36 cellular contexts compared by ENCODE assay signal in genomic region chr15:52146261-52146660, GRCh38. TPM values are rescaled to one million over a fixed set of nuclear protein-coding genes. Genes with fewer than 3 reads are reported as not detected.
"Had no signal": no experiment of that assay in that cellular context is flagged by ENCODE, and none has a peak within 500 bp of the region (broad histone marks: within the 10 kb centered on the region; RNA-seq: fewer than 3 reads in every experiment).

No MANE protein-coding gene starts in this region.

- H3K27ac ChIP-seq: ascending aorta, body of pancreas, brain microvascular endothelial cell, breast epithelium, VCaP had no signal

- H3K9me3 Mint-ChIP-seq: activated B cell treated with CpG ODN at 0.5 μM for 24 hours; activated CD4-positive, alpha-beta memory T cell treated with anti-CD3 and anti-CD28 coated beads, Interleukin-2, amount 10 ng/mL, durations not matched to agents 7 days and 5 days; activated CD4-positive, alpha-beta T cell treated with anti-CD3 and anti-CD28 coated beads, Interleukin-2, amount 10 ng/mL, durations not matched to agents 24 days and 14 days; activated naive CD4-positive, alpha-beta T cell treated with anti-CD3 and anti-CD28 coated beads, Interleukin-2, amount 10 ng/mL, durations not matched to agents 7 days and 5 days; activated naive CD4-positive, alpha-beta T cell treated with anti-CD3 and anti-CD28 coated beads, Interleukin-2, amount 50 U/mL, for 24 hours; activated naive CD8-positive, alpha-beta T cell treated with anti-CD3 and anti-CD28 coated beads, Interleukin-2, amount 10 ng/mL, durations not matched to agents 7 days and 5 days; activated naive CD8-positive, alpha-beta T cell treated with anti-CD3 and anti-CD28 coated beads, Interleukin-2, amount 50 U/mL, for 24 hours; activated T-cell treated with anti-CD3 and anti-CD28 coated beads, Interleukin-2, amount 50 U/mL, for 24 hours; activated T-helper 2 cell treated with anti-CD3 and anti-CD28 coated beads, Interferon-gamma antibody, Interleukin-2, Interleukin-4, amounts not matched to agents 10 μg/mL and 5 μg/mL and 100 μg/mL, durations not matched to agents 14 hours and 24 hours and 36 hours; T-helper 1 cell treated with Interleukin-12 subunit alpha and Interleukin-12 subunit beta and Interleukin-4 antibody, amounts not matched to agents 30 μg/mL and 1 μg/mL, for 36 hours; T-helper 2 cell treated with Interferon-gamma antibody and Interleukin-4, amounts not matched to agents 5 μg/mL and 100 μg/mL, for 36 hours had no signal

- H3K4me3 ChIP-seq: ascending aorta, body of pancreas, breast epithelium had no signal

- ATAC-seq: activated CD8-positive, alpha-beta memory T cell treated with anti-CD3 and anti-CD28 coated beads, Interleukin-2, amount 10 ng/mL, durations not matched to agents 7 days and 5 days; activated CD8-positive, alpha-beta T cell treated with anti-CD3 and anti-CD28 coated beads, Interleukin-2, amount 10 ng/mL, durations not matched to agents 7 days and 5 days; activated naive CD8-positive, alpha-beta T cell treated with anti-CD3 and anti-CD28 coated beads, Interleukin-2, amount 50 U/mL, for 24 hours; body of pancreas had no signal

- H3K36me3 ChIP-seq: breast epithelium had no signal

- FAIRE-seq: colon, TTC549 had no signal

- H3K27me3 Mint-ChIP-seq: activated B cell treated with CpG ODN at 0.5 μM for 24 hours; activated CD4-positive, alpha-beta memory T cell treated with anti-CD3 and anti-CD28 coated beads, Interleukin-2, amount 10 ng/mL, durations not matched to agents 7 days and 5 days; activated CD4-positive, alpha-beta T cell treated with anti-CD3 and anti-CD28 coated beads, Interleukin-2, amount 10 ng/mL, durations not matched to agents 24 days and 14 days; activated CD8-positive, alpha-beta memory T cell treated with anti-CD3 and anti-CD28 coated beads, Interleukin-2, amount 10 ng/mL, durations not matched to agents 7 days and 5 days; activated naive CD4-positive, alpha-beta T cell treated with anti-CD3 and anti-CD28 coated beads, Interleukin-2, amount 10 ng/mL, durations not matched to agents 7 days and 5 days; activated naive CD4-positive, alpha-beta T cell treated with anti-CD3 and anti-CD28 coated beads, Interleukin-2, amount 50 U/mL, for 24 hours; activated naive CD8-positive, alpha-beta T cell; activated naive CD8-positive, alpha-beta T cell treated with anti-CD3 and anti-CD28 coated beads, Interleukin-2, amount 10 ng/mL, durations not matched to agents 7 days and 5 days; activated naive CD8-positive, alpha-beta T cell treated with anti-CD3 and anti-CD28 coated beads, Interleukin-2, amount 50 U/mL, for 24 hours; activated T-cell treated with anti-CD3 and anti-CD28 coated beads, Interleukin-2, amount 50 U/mL, for 24 hours had no signal

- H3K27ac Mint-ChIP-seq: activated B cell treated with CpG ODN at 0.5 μM for 24 hours; activated CD4-positive, alpha-beta memory T cell treated with anti-CD3 and anti-CD28 coated beads, Interleukin-2, amount 10 ng/mL, durations not matched to agents 7 days and 5 days; activated CD4-positive, alpha-beta T cell treated with anti-CD3 and anti-CD28 coated beads, Interleukin-2, amount 10 ng/mL, durations not matched to agents 24 days and 14 days; activated CD8-positive, alpha-beta memory T cell treated with anti-CD3 and anti-CD28 coated beads, Interleukin-2, amount 10 ng/mL, durations not matched to agents 7 days and 5 days; activated CD8-positive, alpha-beta T cell treated with anti-CD3 and anti-CD28 coated beads, Interleukin-2, amount 10 ng/mL, durations not matched to agents 7 days and 5 days; activated naive CD4-positive, alpha-beta T cell treated with anti-CD3 and anti-CD28 coated beads, Interleukin-2, amount 10 ng/mL, durations not matched to agents 7 days and 5 days; activated naive CD4-positive, alpha-beta T cell treated with anti-CD3 and anti-CD28 coated beads, Interleukin-2, amount 50 U/mL, for 24 hours; activated naive CD8-positive, alpha-beta T cell; activated naive CD8-positive, alpha-beta T cell treated with anti-CD3 and anti-CD28 coated beads, Interleukin-2, amount 10 ng/mL, durations not matched to agents 7 days and 5 days; activated naive CD8-positive, alpha-beta T cell treated with anti-CD3 and anti-CD28 coated beads, Interleukin-2, amount 50 U/mL, for 24 hours; activated T-cell treated with anti-CD3 and anti-CD28 coated beads, Interleukin-2, amount 50 U/mL, for 24 hours; activated T-helper 2 cell treated with anti-CD3 and anti-CD28 coated beads, Interferon-gamma antibody, Interleukin-2, Interleukin-4, amounts not matched to agents 10 μg/mL and 5 μg/mL and 100 μg/mL, durations not matched to agents 14 hours and 24 hours and 36 hours; T-helper 1 cell treated with Interleukin-12 subunit alpha and Interleukin-12 subunit beta and Interleukin-4 antibody, amounts not matched to agents 30 μg/mL and 1 μg/mL, for 36 hours; T-helper 2 cell treated with Interferon-gamma antibody and Interleukin-4, amounts not matched to agents 5 μg/mL and 100 μg/mL, for 36 hours had no signal

- H3K27me3 ChIP-seq: ascending aorta, body of pancreas, brain microvascular endothelial cell, breast epithelium had no signal

- DNase-seq: activated B cell treated with CpG ODN at 0.5 μM for 24 hours; activated CD4-positive, alpha-beta memory T cell treated with anti-CD3 and anti-CD28 coated beads, Interleukin-2, amount 10 ng/mL, durations not matched to agents 7 days and 5 days; activated CD4-positive, alpha-beta T cell treated with anti-CD3 and anti-CD28 coated beads for 4 hours; activated CD4-positive, alpha-beta T cell treated with anti-CD3 and anti-CD28 coated beads, Interleukin-2, amount 10 ng/mL, durations not matched to agents 24 days and 14 days; activated CD4-positive, alpha-beta T cell treated with anti-CD3 and anti-CD28 coated beads, Interleukin-2, amount 50 U/mL, for 1 hour; activated CD4-positive, alpha-beta T cell treated with anti-CD3 and anti-CD28 coated beads, Interleukin-2, amount 50 U/mL, for 48 hours; activated CD4-positive, CD25-positive, alpha-beta regulatory T cell treated with anti-CD3 and anti-CD28 coated beads, Interleukin-2, amount 50 U/mL, for 72 hours; activated CD8-positive, alpha-beta memory T cell treated with anti-CD3 and anti-CD28 coated beads for 24 hours; activated CD8-positive, alpha-beta memory T cell treated with anti-CD3 and anti-CD28 coated beads, Interleukin-2, amount 10 ng/mL, durations not matched to agents 7 days and 5 days; activated CD8-positive, alpha-beta T cell treated with anti-CD3 and anti-CD28 coated beads, Interleukin-2, amount 10 ng/mL, durations not matched to agents 7 days and 5 days; activated effector memory CD4-positive, alpha-beta T cell treated with Interleukin-2 at 50 U/mL for 16 hours; activated gamma-delta T cell; activated naive CD4-positive, alpha-beta T cell treated with anti-CD3 and anti-CD28 coated beads, Interleukin-2, amount 10 ng/mL, durations not matched to agents 7 days and 5 days; activated naive CD4-positive, alpha-beta T cell treated with Interleukin-2 at 50 U/mL for 16 hours; activated naive CD8-positive, alpha-beta T cell treated with anti-CD3 and anti-CD28 coated beads, Interleukin-2, amount 10 ng/mL, durations not matched to agents 7 days and 5 days; activated naive CD8-positive, alpha-beta T cell treated with anti-CD3 and anti-CD28 coated beads, Interleukin-2, amount 50 U/mL, for 24 hours; activated T-cell treated with anti-CD3 and anti-CD28 coated beads, Interleukin-2, amount 50 U/mL, for 24 hours; activated T-cell treated with anti-CD3 and anti-CD28 coated beads, Interleukin-2, amount 50 U/mL, for 48 hours; amygdala; anterior cingulate cortex; body of pancreas; brain microvascular endothelial cell; central memory CD4-positive, alpha-beta T cell; T-helper 2 cell; T-helper 9 cell had no signal

- H3K4me1 Mint-ChIP-seq: activated CD4-positive, alpha-beta memory T cell treated with anti-CD3 and anti-CD28 coated beads, Interleukin-2, amount 10 ng/mL, durations not matched to agents 7 days and 5 days; activated CD4-positive, alpha-beta T cell treated with anti-CD3 and anti-CD28 coated beads, Interleukin-2, amount 10 ng/mL, durations not matched to agents 24 days and 14 days; activated CD8-positive, alpha-beta memory T cell treated with anti-CD3 and anti-CD28 coated beads, Interleukin-2, amount 10 ng/mL, durations not matched to agents 7 days and 5 days; activated naive CD4-positive, alpha-beta T cell treated with anti-CD3 and anti-CD28 coated beads, Interleukin-2, amount 10 ng/mL, durations not matched to agents 7 days and 5 days; activated naive CD4-positive, alpha-beta T cell treated with anti-CD3 and anti-CD28 coated beads, Interleukin-2, amount 50 U/mL, for 24 hours; activated naive CD8-positive, alpha-beta T cell treated with anti-CD3 and anti-CD28 coated beads, Interleukin-2, amount 10 ng/mL, durations not matched to agents 7 days and 5 days; activated naive CD8-positive, alpha-beta T cell treated with anti-CD3 and anti-CD28 coated beads, Interleukin-2, amount 50 U/mL, for 24 hours had no signal

- H3K4me3 Mint-ChIP-seq: activated B cell treated with CpG ODN at 0.5 μM for 24 hours; activated CD4-positive, alpha-beta memory T cell treated with anti-CD3 and anti-CD28 coated beads, Interleukin-2, amount 10 ng/mL, durations not matched to agents 7 days and 5 days; activated CD4-positive, alpha-beta T cell treated with anti-CD3 and anti-CD28 coated beads, Interleukin-2, amount 10 ng/mL, durations not matched to agents 24 days and 14 days; activated CD8-positive, alpha-beta memory T cell treated with anti-CD3 and anti-CD28 coated beads, Interleukin-2, amount 10 ng/mL, durations not matched to agents 7 days and 5 days; activated CD8-positive, alpha-beta T cell treated with anti-CD3 and anti-CD28 coated beads, Interleukin-2, amount 10 ng/mL, durations not matched to agents 7 days and 5 days; activated naive CD4-positive, alpha-beta T cell treated with anti-CD3 and anti-CD28 coated beads, Interleukin-2, amount 10 ng/mL, durations not matched to agents 7 days and 5 days; activated naive CD4-positive, alpha-beta T cell treated with anti-CD3 and anti-CD28 coated beads, Interleukin-2, amount 50 U/mL, for 24 hours; activated naive CD8-positive, alpha-beta T cell; activated naive CD8-positive, alpha-beta T cell treated with anti-CD3 and anti-CD28 coated beads, Interleukin-2, amount 10 ng/mL, durations not matched to agents 7 days and 5 days; activated naive CD8-positive, alpha-beta T cell treated with anti-CD3 and anti-CD28 coated beads, Interleukin-2, amount 50 U/mL, for 24 hours; activated T-cell treated with anti-CD3 and anti-CD28 coated beads, Interleukin-2, amount 50 U/mL, for 24 hours; T-helper 1 cell treated with Interleukin-12 subunit alpha and Interleukin-12 subunit beta and Interleukin-4 antibody, amounts not matched to agents 30 μg/mL and 1 μg/mL, for 36 hours; T-helper 2 cell treated with Interferon-gamma antibody and Interleukin-4, amounts not matched to agents 5 μg/mL and 100 μg/mL, for 36 hours had no signal

- H3K9me3 ChIP-seq: ascending aorta, body of pancreas, breast epithelium had no signal

- H3K4me1 ChIP-seq: ascending aorta, breast epithelium had no signal

RNA-seq across cellular contexts. Expression of gene BCL2L10, which starts 33.7 kb away (rescaled TPM):
- total RNA-seq: activated CD4-positive, alpha-beta memory T cell treated with anti-CD3 and anti-CD28 coated beads, Interleukin-2, amount 10 ng/mL, durations not matched to agents 7 days and 5 days; activated CD4-positive, alpha-beta T cell treated with anti-CD3 and anti-CD28 coated beads, Interleukin-2, amount 10 ng/mL, durations not matched to agents 24 days and 14 days; activated CD8-positive, alpha-beta memory T cell treated with anti-CD3 and anti-CD28 coated beads, Interleukin-2, amount 10 ng/mL, durations not matched to agents 7 days and 5 days; activated T-helper 2 cell treated with anti-CD3 and anti-CD28 coated beads, Interferon-gamma antibody, Interleukin-2, Interleukin-4, amounts not matched to agents 10 μg/mL and 5 μg/mL and 100 μg/mL, durations not matched to agents 14 hours and 24 hours and 36 hours; ascending aorta; cardiac septum had no signal
